11 cellular contexts compared by ENCODE assay signal in genomic region chr1:162213281-162213909, GRCh38.
DNase-seq lines count a peak whose midpoint lies in the region; ATAC-seq and TF ChIP-seq lines count a peak whose summit lies in the region.
"Had no signal": no experiment of that assay in that cellular context is flagged by ENCODE, and none has a peak within 500 bp of the region (broad histone marks: within the 10 kb centered on the region; RNA-seq: fewer than 3 reads in every experiment).

No MANE protein-coding gene starts in this region.

- no peak for TF ChIP-seq CTCF in endothelial cell (IDR thresholded peaks at IDR 0.05; ENCODE audit: unreplicated experiment)
- no peak for TF ChIP-seq CTCF in lung (IDR thresholded peaks at IDR 0.05; ENCODE audit: control extremely low read depth, extremely low read depth)
- no peak for TF ChIP-seq CTCF in thyroid gland (IDR thresholded peaks at IDR 0.05)

- DNase-seq in NCI-H69 (lab: John Stamatoyannopoulos, UW) (peak; percentile 17), endothelial cell (ENCODE audit: low spot score) (no peak), lung (ENCODE audit: low spot score) (peak; percentile 53), thyroid gland (peak; percentile 54 to 69), NCI-H187 treated with DMSO at 0.1 percent for 48 hours (lab: John Stamatoyannopoulos, UW) (no peak), SIG-M5 treated with dmso at 0.1 percent for 504 hours (lab: John Stamatoyannopoulos, UW; ENCODE audit: unreplicated experiment) (no peak)
- DNase-seq: brain microvascular endothelial cell; NCI-H524 treated with DMSO at 0.1 percent for 48 hours; stimulated activated CD4-positive, alpha-beta T cell treated with anti-CD3 and anti-CD28 coated beads, Interleukin-4, amount 100 ng/mL, for 24 hours had no signal

- no peak for TF ChIP-seq POLR2A in thyroid gland (IDR thresholded peaks at IDR 0.05)

- H3K9me3 Mint-ChIP-seq in endothelial cell (ENCODE audit: unreplicated experiment), result no peaks in the 10 kb centered on the region

- H3K27ac Mint-ChIP-seq in endothelial cell (ENCODE audit: unreplicated experiment), result peak overlapping the region; percentile 97

- H3K27me3 ChIP-seq in lung (ENCODE audit: control insufficient read depth, insufficient read depth) (no peaks in the 10 kb centered on the region), thyroid gland (no peaks in the 10 kb centered on the region)
- H3K27me3 ChIP-seq: brain microvascular endothelial cell had no signal

- H3K36me3 Mint-ChIP-seq in endothelial cell (ENCODE audit: low read depth, unreplicated experiment), result peaks cover 4% of the 10 kb centered on the region

- H3K27ac ChIP-seq in lung (ENCODE audit: low read depth in 1 of 2, low read length in 1 of 2), result peak overlapping the region in 1 of 2 donors; percentile 37
- peak overlapping the region in 1 of 3 donors; percentile 28 for H3K27ac ChIP-seq in thyroid gland
- H3K27ac ChIP-seq: brain microvascular endothelial cell had no signal

- H3K4me3 Mint-ChIP-seq in endothelial cell (ENCODE audit: unreplicated experiment), result no peak overlapping the region

- no peaks in the 10 kb centered on the region for H3K9me3 ChIP-seq in lung (ENCODE audit: control insufficient read depth in 2 of 2, insufficient read depth in 1 of 2, low read length in 1 of 2)
- no peaks in the 10 kb centered on the region for H3K9me3 ChIP-seq in thyroid gland

- peaks cover 0 to 6% of the 10 kb centered on the region in 2 donors for H3K4me1 ChIP-seq in lung (ENCODE audit: control insufficient read depth in 2 of 2, insufficient read depth in 2 of 2, low read length in 2 of 2)
- peaks cover 7 to 10% of the 10 kb centered on the region in 2 donors for H3K4me1 ChIP-seq in thyroid gland

- H3K4me1 Mint-ChIP-seq in endothelial cell (ENCODE audit: unreplicated experiment), result peaks cover 78% of the 10 kb centered on the region

- intact Hi-C loops in thyroid gland (cut with DNase I), result no loop called here

- H3K36me3 ChIP-seq in lung (ENCODE audit: control insufficient read depth in 2 of 2, insufficient read depth in 2 of 2, low read length in 2 of 2), result no peaks in the 10 kb centered on the region
- no peaks in the 10 kb centered on the region for H3K36me3 ChIP-seq in thyroid gland
- H3K36me3 ChIP-seq: brain microvascular endothelial cell had no signal

- ATAC-seq in lung (ENCODE audit: insufficient read depth, low FRiP score) (peak; percentile 45), HG02970 (IDR thresholded peaks at IDR 0.05; ENCODE audit: low FRiP score, unreplicated experiment) (no peak), HG02763 (IDR thresholded peaks at IDR 0.05; ENCODE audit: unreplicated experiment) (no peak)

- H3K27me3 Mint-ChIP-seq in endothelial cell (ENCODE audit: unreplicated experiment), result peaks cover 6% of the 10 kb centered on the region

- 47 to 77% methylated on average over 7 of the region's 7 CpGs for WGBS in lung, 2 donors
- 33 to 34% methylated on average over 7 of the region's 7 CpGs for WGBS in thyroid gland, 2 donors

- no peak overlapping the region for H3K4me3 ChIP-seq in lung
- H3K4me3 ChIP-seq in thyroid gland (replicated peaks in 1 of 3), result no peak overlapping the region

Comparison
In these comparisons a context has a peak if more than half of its experiments do, and no peak if none do; other contexts are left out.
1. DNase-seq: peak in NCI-H69 (single experiment), lung (single experiment) and thyroid gland (2 of 2); none in endothelial cell (single experiment), NCI-H187 treated with DMSO at 0.1 percent for 48 hours (single experiment) and SIG-M5 treated with dmso at 0.1 percent for 504 hours (single experiment).